ENCODE assay signal across 12 cellular contexts in genomic region chr6:6220718-6221117, GRCh38.
DNase-seq lines count a peak whose midpoint lies in the region; ATAC-seq and TF ChIP-seq lines count a peak whose summit lies in the region.
"Had no signal": no experiment of that assay in that cellular context is flagged by ENCODE, and none has a peak within 500 bp of the region (broad histone marks: within the 10 kb centered on the region; RNA-seq: fewer than 3 reads in every experiment).

No MANE protein-coding gene starts in this region.

- no peak overlapping the region for H3K9ac ChIP-seq in OCI-LY3 (ENCODE audit: low read length)
- no peak overlapping the region for H3K9ac ChIP-seq in endodermal cell (ENCODE audit: extremely low read depth, low read length, poor library complexity, severe bottlenecking)

- H3K36me3 Mint-ChIP-seq in endodermal cell (ENCODE audit: low read depth) = no peaks in the 10 kb centered on the region

- no peak overlapping the region for H3K4me3 Mint-ChIP-seq in endodermal cell

- no peaks in the 10 kb centered on the region for H3K9me3 ChIP-seq in left ventricle myocardium inferior (replicated peaks)
- no peaks in the 10 kb centered on the region for H3K9me3 ChIP-seq in OCI-LY3 (ENCODE audit: insufficient read depth, low read length)
- no peaks in the 10 kb centered on the region for H3K9me3 ChIP-seq in endodermal cell (ENCODE audit: control insufficient read depth, low read length)
- H3K9me3 ChIP-seq in suprapubic skin = no peaks in the 10 kb centered on the region

- H3K27ac ChIP-seq in left ventricle myocardium inferior (replicated peaks) (no peak overlapping the region), OCI-LY3 (ENCODE audit: low read length) (no peak overlapping the region), endodermal cell (ENCODE audit: low read depth, low read length) (no peak overlapping the region), suprapubic skin (no peak overlapping the region)

- no peak overlapping the region for H3K27ac Mint-ChIP-seq in endodermal cell

- no peak overlapping the region for H2AFZ ChIP-seq in OCI-LY3 (ENCODE audit: low read depth, low read length)

- TF ChIP-seq EP300 in suprapubic skin (IDR thresholded peaks at IDR 0.05) = no peak

- H3K27me3 ChIP-seq in left ventricle myocardium inferior (ENCODE audit: low read depth) (peaks cover 10% of the 10 kb centered on the region), OCI-LY3 (ENCODE audit: low read depth, low read length) (no peaks in the 10 kb centered on the region; the same call in 1 of the 2 replicates), endodermal cell (ENCODE audit: control insufficient read depth, insufficient read depth, low read length, poor library complexity, severe bottlenecking) (no peaks in the 10 kb centered on the region), suprapubic skin (no peaks in the 10 kb centered on the region)

- H3K79me2 ChIP-seq in OCI-LY3 (ENCODE audit: low read length) = no peaks in the 10 kb centered on the region

- TF ChIP-seq CTCF in left ventricle myocardium inferior (IDR thresholded peaks at IDR 0.05; ENCODE audit: borderline replicate concordance) (peak; percentile 45), OCI-LY3 (IDR thresholded peaks at IDR 0.05; ENCODE audit: low read depth, low read length) (peak; percentile 12; the same call in 1 of the 2 replicates), endodermal cell (conservative IDR thresholded peaks at IDR 0.05) (peak; percentile 70), suprapubic skin (IDR thresholded peaks at IDR 0.05) (no peak)

- 83 to 85% methylated on average over 2 of the region's 2 CpGs for WGBS in endodermal cell (ENCODE audit: insufficient coverage in 1 of 2, insufficient read length in 1 of 2), 2 experiments
- WGBS in suprapubic skin = 59% methylated on average over 2 of the region's 2 CpGs

- H3K36me3 ChIP-seq in left ventricle myocardium inferior = no peaks in the 10 kb centered on the region
- no peaks in the 10 kb centered on the region for H3K36me3 ChIP-seq in OCI-LY3 (replicated peaks; ENCODE audit: low read depth, low read length)
- H3K36me3 ChIP-seq in endodermal cell (ENCODE audit: control insufficient read depth, insufficient read depth, low read length) = no peaks in the 10 kb centered on the region
- no peaks in the 10 kb centered on the region for H3K36me3 ChIP-seq in suprapubic skin

- TF ChIP-seq POLR2A in suprapubic skin (IDR thresholded peaks at IDR 0.05) = no peak

- intact Hi-C loops in left ventricle myocardium inferior (cut with micrococcal nuclease) (no loop called here), Right ventricle myocardium superior (cut with DNase I) (no loop called here)

- no peak overlapping the region for H3K4me3 ChIP-seq in left ventricle myocardium inferior
- H3K4me3 ChIP-seq in OCI-LY3 (ENCODE audit: low read length) = no peak overlapping the region
- H3K4me3 ChIP-seq in endodermal cell (ENCODE audit: low read length) = no peak overlapping the region
- H3K4me3 ChIP-seq in suprapubic skin = no peak overlapping the region

- no peaks in the 10 kb centered on the region for H3K27me3 Mint-ChIP-seq in endodermal cell (ENCODE audit: insufficient read depth)

- DNase-seq in left ventricle myocardium inferior (no peak), Right ventricle myocardium superior (no peak), endodermal cell (no peak), suprapubic skin (ENCODE audit: low spot score in 2 of 2) (no peak), COLO668 (lab: John Stamatoyannopoulos, UW; ENCODE audit: unreplicated experiment) (no peak), COR-L47 (lab: John Stamatoyannopoulos, UW) (no peak)
- DNase-seq: GF-D8, NCI-H1105, right cardiac atrium, T-helper 2 cell had no signal

- H3K4me2 ChIP-seq in OCI-LY3 (ENCODE audit: low read length) = no peak overlapping the region

- peaks cover 3% of the 10 kb centered on the region for H3K4me1 Mint-ChIP-seq in endodermal cell

- no peaks in the 10 kb centered on the region for H3K9me3 Mint-ChIP-seq in endodermal cell

- no peaks in the 10 kb centered on the region for H4K20me1 ChIP-seq in OCI-LY3 (ENCODE audit: insufficient read depth, low read length)

- H3K4me1 ChIP-seq in left ventricle myocardium inferior (no peaks in the 10 kb centered on the region), OCI-LY3 (ENCODE audit: low read length) (no peaks in the 10 kb centered on the region), endodermal cell (ENCODE audit: control insufficient read depth, insufficient read depth, low read length) (no peaks in the 10 kb centered on the region), suprapubic skin (no peaks in the 10 kb centered on the region)

- ATAC-seq in Right ventricle myocardium superior (ENCODE audit: poor library complexity) = no peak
- no peak for ATAC-seq in HG03520 (IDR thresholded peaks at IDR 0.05; ENCODE audit: unreplicated experiment)
- ATAC-seq: right cardiac atrium had no signal

Comparison
In these comparisons a context has a peak if more than half of its experiments do, and no peak if none do; other contexts are left out.
1. CTCF ChIP-seq: peak in left ventricle myocardium inferior (single experiment), OCI-LY3 (single experiment) and endodermal cell (single experiment); none in suprapubic skin (0 of 2).